In the genomic region with DNA sequence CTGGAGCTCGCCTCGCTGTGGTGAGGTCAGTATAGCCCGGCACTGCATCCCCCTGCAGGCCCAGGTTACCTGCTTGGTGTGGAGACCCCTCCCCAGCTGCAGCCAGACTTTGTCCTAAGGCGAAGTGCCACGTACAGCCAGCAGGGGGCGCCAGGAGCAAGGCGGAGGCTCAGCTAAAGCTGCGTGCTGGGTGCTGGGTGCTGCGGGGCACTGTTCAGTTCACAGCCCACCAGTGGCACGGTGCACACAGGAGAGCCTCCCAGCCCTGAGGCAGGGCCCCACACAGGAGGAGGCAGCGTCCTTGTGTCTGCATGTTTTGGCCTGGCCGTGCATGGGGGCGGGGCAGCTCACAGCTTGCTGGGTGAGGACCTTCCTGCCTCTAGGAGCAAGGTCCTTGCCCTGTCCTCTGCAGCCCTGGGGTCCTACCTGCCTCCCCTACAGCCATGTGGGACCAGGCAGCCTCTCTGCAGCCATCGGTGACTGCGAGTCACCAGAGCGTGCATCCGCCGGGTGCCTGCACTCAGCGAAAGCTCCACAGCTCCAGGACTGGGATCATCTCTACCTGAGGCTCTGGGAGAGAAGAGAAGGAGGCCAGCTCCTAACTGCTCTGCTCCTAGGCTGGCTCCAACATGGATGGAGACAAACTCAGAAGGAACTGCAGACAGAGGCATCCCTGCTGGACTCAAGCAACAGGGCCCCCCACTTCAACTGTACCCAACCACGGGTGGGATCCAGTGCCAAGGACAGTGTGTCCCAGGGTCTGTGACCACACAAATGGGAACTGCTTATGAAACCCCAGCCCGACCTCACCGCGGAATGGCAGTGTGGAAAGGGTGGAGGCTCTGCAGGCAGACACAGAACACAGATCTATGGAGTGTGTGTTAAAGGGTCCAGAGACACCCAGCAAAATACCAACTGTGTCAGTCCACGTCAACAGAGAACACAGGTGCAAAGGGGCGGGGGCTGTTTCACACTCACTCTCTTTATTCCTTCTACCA, we compare ENCODE assay signal across 1 cellular context.
A peak's percentile ranks its signal among the peaks of the same experiment; 100 is the strongest.
TF ChIP-seq lines count a peak whose summit lies in the region.

No MANE protein-coding gene starts in this region.

TF ChIP-seq in HepG2, 621 proteins besides CTCF, POLR2A, EP300 and RAD21 (continued from another document and continues in another):
- TF ChIP-seq DMTF1 (CRISPR knock-in tag; IDR thresholded peaks at IDR 0.05) (no peak), HNRNPLL (IDR thresholded peaks at IDR 0.05; ENCODE audit: low read depth, low read length, poor library complexity, severe bottlenecking) (peak; percentile 65), ZNF792 (CRISPR knock-in tag; IDR thresholded peaks at IDR 0.05) (peak; percentile 84; the same call in 1 of the 2 replicates), ZNF703 (CRISPR knock-in tag; IDR thresholded peaks at IDR 0.05; ENCODE audit: borderline replicate concordance) (no peak), ZKSCAN5 (CRISPR knock-in tag; IDR thresholded peaks at IDR 0.05) (no peak; the same call in 1 of the 2 replicates), TOE1 (CRISPR knock-in tag; IDR thresholded peaks at IDR 0.05) (peak; percentile 73; the same call in 1 of the 2 replicates), ZNF782 (CRISPR knock-in tag; IDR thresholded peaks at IDR 0.05; ENCODE audit: borderline replicate concordance) (peak; percentile 94; the same call in 1 of the 2 replicates), SUZ12 (IDR thresholded peaks at IDR 0.05; ENCODE audit: low read depth, low read length) (no peak), MTF2 (CRISPR knock-in tag; IDR thresholded peaks at IDR 0.05; ENCODE audit: borderline replicate concordance) (no peak), SMYD3 (CRISPR knock-in tag; IDR thresholded peaks at IDR 0.05) (no peak; the same call in 1 of the 2 replicates), JDP2 (CRISPR knock-in tag; IDR thresholded peaks at IDR 0.05; ENCODE audit: borderline replicate concordance) (no peak), TFE3 (CRISPR knock-in tag; IDR thresholded peaks at IDR 0.05) (peak; percentile 54), ZMYM4 (CRISPR knock-in tag; IDR thresholded peaks at IDR 0.05) (peak; percentile 91), SOX6 (IDR thresholded peaks at IDR 0.05) (no peak), SOX6 (CRISPR knock-in tag; IDR thresholded peaks at IDR 0.05) (peak; percentile 96), ATF2 (CRISPR knock-in tag; IDR thresholded peaks at IDR 0.05) (peak; percentile 92), PPARG (CRISPR knock-in tag; conservative IDR thresholded peaks at IDR 0.05) (peak; percentile 70)
- TF ChIP-seq, protein P1, sequence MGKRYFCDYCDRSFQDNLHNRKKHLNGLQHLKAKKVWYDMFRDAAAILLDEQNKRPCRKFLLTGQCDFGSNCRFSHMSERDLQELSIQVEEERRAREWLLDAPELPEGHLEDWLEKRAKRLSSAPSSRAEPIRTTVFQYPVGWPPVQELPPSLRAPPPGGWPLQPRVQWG (CRISPR knock-in tag; IDR thresholded peaks at IDR 0.05; ENCODE audit: borderline replicate concordance, low read depth): no peak
- TF ChIP-seq, protein P2, sequence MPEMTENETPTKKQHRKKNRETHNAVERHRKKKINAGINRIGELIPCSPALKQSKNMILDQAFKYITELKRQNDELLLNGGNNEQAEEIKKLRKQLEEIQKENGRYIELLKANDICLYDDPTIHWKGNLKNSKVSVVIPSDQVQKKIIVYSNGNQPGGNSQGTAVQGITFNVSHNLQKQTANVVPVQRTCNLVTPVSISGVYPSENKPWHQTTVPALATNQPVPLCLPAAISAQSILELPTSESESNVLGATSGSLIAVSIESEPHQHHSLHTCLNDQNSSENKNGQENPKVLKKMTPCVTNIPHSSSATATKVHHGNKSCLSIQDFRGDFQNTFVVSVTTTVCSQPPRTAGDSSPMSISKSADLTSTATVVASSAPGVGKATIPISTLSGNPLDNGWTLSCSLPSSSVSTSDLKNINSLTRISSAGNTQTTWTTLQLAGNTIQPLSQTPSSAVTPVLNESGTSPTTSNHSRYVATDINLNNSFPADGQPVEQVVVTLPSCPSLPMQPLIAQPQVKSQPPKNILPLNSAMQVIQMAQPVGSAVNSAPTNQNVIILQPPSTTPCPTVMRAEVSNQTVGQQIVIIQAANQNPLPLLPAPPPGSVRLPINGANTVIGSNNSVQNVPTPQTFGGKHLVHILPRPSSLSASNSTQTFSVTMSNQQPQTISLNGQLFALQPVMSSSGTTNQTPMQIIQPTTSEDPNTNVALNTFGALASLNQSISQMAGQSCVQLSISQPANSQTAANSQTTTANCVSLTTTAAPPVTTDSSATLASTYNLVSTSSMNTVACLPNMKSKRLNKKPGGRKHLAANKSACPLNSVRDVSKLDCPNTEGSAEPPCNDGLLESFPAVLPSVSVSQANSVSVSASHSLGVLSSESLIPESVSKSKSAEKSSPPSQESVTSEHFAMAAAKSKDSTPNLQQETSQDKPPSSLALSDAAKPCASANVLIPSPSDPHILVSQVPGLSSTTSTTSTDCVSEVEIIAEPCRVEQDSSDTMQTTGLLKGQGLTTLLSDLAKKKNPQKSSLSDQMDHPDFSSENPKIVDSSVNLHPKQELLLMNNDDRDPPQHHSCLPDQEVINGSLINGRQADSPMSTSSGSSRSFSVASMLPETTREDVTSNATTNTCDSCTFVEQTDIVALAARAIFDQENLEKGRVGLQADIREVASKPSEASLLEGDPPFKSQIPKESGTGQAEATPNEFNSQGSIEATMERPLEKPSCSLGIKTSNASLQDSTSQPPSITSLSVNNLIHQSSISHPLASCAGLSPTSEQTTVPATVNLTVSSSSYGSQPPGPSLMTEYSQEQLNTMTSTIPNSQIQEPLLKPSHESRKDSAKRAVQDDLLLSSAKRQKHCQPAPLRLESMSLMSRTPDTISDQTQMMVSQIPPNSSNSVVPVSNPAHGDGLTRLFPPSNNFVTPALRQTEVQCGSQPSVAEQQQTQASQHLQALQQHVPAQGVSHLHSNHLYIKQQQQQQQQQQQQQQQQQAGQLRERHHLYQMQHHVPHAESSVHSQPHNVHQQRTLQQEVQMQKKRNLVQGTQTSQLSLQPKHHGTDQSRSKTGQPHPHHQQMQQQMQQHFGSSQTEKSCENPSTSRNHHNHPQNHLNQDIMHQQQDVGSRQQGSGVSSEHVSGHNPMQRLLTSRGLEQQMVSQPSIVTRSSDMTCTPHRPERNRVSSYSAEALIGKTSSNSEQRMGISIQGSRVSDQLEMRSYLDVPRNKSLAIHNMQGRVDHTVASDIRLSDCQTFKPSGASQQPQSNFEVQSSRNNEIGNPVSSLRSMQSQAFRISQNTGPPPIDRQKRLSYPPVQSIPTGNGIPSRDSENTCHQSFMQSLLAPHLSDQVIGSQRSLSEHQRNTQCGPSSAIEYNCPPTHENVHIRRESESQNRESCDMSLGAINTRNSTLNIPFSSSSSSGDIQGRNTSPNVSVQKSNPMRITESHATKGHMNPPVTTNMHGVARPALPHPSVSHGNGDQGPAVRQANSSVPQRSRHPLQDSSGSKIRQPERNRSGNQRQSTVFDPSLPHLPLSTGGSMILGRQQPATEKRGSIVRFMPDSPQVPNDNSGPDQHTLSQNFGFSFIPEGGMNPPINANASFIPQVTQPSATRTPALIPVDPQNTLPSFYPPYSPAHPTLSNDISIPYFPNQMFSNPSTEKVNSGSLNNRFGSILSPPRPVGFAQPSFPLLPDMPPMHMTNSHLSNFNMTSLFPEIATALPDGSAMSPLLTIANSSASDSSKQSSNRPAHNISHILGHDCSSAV (CRISPR knock-in tag; IDR thresholded peaks at IDR 0.05; ENCODE audit: borderline replicate concordance): no peak
- TF ChIP-seq, protein P3, sequence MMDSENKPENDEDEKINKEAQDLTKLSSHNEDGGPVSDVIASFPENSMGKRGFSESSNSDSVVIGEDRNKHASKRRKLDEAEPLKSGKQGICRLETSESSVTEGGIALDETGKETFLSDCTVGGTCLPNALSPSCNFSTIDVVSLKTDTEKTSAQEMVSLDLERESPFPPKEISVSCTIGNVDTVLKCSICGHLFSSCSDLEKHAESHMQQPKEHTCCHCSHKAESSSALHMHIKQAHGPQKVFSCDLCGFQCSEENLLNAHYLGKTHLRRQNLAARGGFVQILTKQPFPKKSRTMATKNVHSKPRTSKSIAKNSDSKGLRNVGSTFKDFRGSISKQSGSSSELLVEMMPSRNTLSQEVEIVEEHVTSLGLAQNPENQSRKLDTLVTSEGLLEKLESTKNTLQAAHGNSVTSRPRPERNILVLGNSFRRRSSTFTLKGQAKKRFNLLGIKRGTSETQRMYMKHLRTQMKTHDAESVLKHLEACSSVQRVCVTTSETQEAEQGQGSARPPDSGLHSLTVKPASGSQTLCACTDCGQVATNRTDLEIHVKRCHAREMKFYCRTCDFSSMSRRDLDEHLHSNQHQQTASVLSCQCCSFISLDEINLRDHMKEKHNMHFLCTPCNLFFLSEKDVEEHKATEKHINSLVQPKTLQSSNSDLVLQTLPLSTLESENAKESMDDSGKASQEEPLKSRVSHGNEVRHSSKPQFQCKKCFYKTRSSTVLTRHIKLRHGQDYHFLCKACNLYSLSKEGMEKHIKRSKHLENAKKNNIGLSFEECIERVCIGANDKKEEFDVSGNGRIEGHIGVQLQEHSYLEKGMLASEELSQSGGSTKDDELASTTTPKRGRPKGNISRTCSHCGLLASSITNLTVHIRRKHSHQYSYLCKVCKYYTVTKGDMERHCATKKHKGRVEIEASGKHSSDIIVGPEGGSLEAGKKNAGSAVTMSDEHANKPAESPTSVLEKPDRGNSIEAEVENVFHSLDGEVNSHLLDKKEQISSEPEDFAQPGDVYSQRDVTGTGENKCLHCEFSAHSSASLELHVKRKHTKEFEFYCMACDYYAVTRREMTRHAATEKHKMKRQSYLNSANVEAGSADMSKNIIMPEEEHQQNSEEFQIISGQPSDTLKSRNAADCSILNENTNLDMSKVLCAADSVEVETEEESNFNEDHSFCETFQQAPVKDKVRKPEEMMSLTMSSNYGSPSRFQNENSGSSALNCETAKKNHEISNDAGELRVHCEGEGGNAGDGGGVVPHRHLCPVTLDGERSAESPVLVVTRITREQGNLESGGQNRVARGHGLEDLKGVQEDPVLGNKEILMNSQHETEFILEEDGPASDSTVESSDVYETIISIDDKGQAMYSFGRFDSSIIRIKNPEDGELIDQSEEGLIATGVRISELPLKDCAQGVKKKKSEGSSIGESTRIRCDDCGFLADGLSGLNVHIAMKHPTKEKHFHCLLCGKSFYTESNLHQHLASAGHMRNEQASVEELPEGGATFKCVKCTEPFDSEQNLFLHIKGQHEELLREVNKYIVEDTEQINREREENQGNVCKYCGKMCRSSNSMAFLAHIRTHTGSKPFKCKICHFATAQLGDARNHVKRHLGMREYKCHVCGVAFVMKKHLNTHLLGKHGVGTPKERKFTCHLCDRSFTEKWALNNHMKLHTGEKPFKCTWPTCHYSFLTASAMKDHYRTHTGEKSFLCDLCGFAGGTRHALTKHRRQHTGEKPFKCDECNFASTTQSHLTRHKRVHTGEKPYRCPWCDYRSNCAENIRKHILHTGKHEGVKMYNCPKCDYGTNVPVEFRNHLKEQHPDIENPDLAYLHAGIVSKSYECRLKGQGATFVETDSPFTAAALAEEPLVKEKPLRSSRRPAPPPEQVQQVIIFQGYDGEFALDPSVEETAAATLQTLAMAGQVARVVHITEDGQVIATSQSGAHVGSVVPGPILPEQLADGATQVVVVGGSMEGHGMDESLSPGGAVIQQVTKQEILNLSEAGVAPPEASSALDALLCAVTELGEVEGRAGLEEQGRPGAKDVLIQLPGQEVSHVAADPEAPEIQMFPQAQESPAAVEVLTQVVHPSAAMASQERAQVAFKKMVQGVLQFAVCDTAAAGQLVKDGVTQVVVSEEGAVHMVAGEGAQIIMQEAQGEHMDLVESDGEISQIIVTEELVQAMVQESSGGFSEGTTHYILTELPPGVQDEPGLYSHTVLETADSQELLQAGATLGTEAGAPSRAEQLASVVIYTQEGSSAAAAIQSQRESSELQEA (CRISPR knock-in tag; IDR thresholded peaks at IDR 0.05; ENCODE audit: not compliant biosample characterization): peak; percentile 67
- TF ChIP-seq, protein P4, sequence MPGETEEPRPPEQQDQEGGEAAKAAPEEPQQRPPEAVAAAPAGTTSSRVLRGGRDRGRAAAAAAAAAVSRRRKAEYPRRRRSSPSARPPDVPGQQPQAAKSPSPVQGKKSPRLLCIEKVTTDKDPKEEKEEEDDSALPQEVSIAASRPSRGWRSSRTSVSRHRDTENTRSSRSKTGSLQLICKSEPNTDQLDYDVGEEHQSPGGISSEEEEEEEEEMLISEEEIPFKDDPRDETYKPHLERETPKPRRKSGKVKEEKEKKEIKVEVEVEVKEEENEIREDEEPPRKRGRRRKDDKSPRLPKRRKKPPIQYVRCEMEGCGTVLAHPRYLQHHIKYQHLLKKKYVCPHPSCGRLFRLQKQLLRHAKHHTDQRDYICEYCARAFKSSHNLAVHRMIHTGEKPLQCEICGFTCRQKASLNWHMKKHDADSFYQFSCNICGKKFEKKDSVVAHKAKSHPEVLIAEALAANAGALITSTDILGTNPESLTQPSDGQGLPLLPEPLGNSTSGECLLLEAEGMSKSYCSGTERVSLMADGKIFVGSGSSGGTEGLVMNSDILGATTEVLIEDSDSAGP (CRISPR knock-in tag; IDR thresholded peaks at IDR 0.05; ENCODE audit: borderline replicate concordance): peak; percentile 97
